Comparison of ENCODE assay signal across 10 cellular contexts in genomic region chr5:18113724-18114123, GRCh38.
DNase-seq lines count a peak whose midpoint lies in the region; ATAC-seq and TF ChIP-seq lines count a peak whose summit lies in the region.
"Had no signal": no experiment of that assay in that cellular context is flagged by ENCODE, and none has a peak within 500 bp of the region (broad histone marks: within the 10 kb centered on the region; RNA-seq: fewer than 3 reads in every experiment).

No MANE protein-coding gene starts in this region.

- TF ChIP-seq CTCF in HFFc6 (IDR thresholded peaks at IDR 0.05): peak; percentile 34; the same call in 1 of the 2 replicates
- TF ChIP-seq CTCF in osteocyte (IDR thresholded peaks at IDR 0.05): peak; percentile 78
- TF ChIP-seq CTCF in activated CD8-positive, alpha-beta T cell treated with anti-CD3 and anti-CD28 coated beads for 36 hours (IDR thresholded peaks at IDR 0.05): no peak

- H3K4me3 ChIP-seq in endocrine pancreas (ENCODE audit: control insufficient read depth, insufficient read depth, low read length): peak overlapping the region; percentile 45
- H3K4me3 ChIP-seq: stomach had no signal

- no peaks in the 10 kb centered on the region for H3K4me1 ChIP-seq in endocrine pancreas (ENCODE audit: control insufficient read depth, insufficient read depth, low read length)
- H3K4me1 ChIP-seq: stomach had no signal

- no peaks in the 10 kb centered on the region for H3K9me3 ChIP-seq in endocrine pancreas (ENCODE audit: control insufficient read depth, low read length)
- H3K9me3 ChIP-seq: stomach had no signal

- H3K4me1 Mint-ChIP-seq in HFFc6 (ENCODE audit: low read depth) (no peaks in the 10 kb centered on the region), osteocyte (ENCODE audit: unreplicated experiment) (peaks cover 5% of the 10 kb centered on the region)
- no peaks in the 10 kb centered on the region for H3K4me1 Mint-ChIP-seq in activated CD8-positive, alpha-beta T cell treated with anti-CD3 and anti-CD28 coated beads for 36 hours (ENCODE audit: low read depth)

- ATAC-seq in HG03097 (IDR thresholded peaks at IDR 0.05; ENCODE audit: low FRiP score, unreplicated experiment) (no peak), Right ventricle myocardium inferior (no peak), HG03342 (IDR thresholded peaks at IDR 0.05; ENCODE audit: unreplicated experiment) (no peak)
- ATAC-seq in activated CD8-positive, alpha-beta T cell treated with anti-CD3 and anti-CD28 coated beads for 36 hours: no peak

- H3K27me3 Mint-ChIP-seq in HFFc6 (ENCODE audit: insufficient read depth): no peaks in the 10 kb centered on the region
- H3K27me3 Mint-ChIP-seq in osteocyte (ENCODE audit: unreplicated experiment): peaks cover 9% of the 10 kb centered on the region
- no peaks in the 10 kb centered on the region for H3K27me3 Mint-ChIP-seq in activated CD8-positive, alpha-beta T cell treated with anti-CD3 and anti-CD28 coated beads for 36 hours

- no peaks in the 10 kb centered on the region for H3K27me3 ChIP-seq in endocrine pancreas (ENCODE audit: control insufficient read depth, insufficient read depth, low read length)
- H3K27me3 ChIP-seq: stomach had no signal

- H3K36me3 ChIP-seq in endocrine pancreas (ENCODE audit: control insufficient read depth, insufficient read depth, low read length): no peaks in the 10 kb centered on the region
- H3K36me3 ChIP-seq: stomach had no signal

- POLR2A ChIA-PET in activated CD8-positive, alpha-beta T cell treated with anti-CD3 and anti-CD28 coated beads for 36 hours (lab: Charles Lee): no interaction called here

- H3K9me3 Mint-ChIP-seq in HFFc6 (peaks cover 9% of the 10 kb centered on the region; the same call in 1 of the 2 replicates), osteocyte (ENCODE audit: unreplicated experiment) (no peaks in the 10 kb centered on the region)
- peaks cover 2% of the 10 kb centered on the region for H3K9me3 Mint-ChIP-seq in activated CD8-positive, alpha-beta T cell treated with anti-CD3 and anti-CD28 coated beads for 36 hours

- CTCF ChIA-PET in activated CD8-positive, alpha-beta T cell treated with anti-CD3 and anti-CD28 coated beads for 36 hours (lab: Charles Lee): no interaction called here

- intact Hi-C loops in activated CD8-positive, alpha-beta T cell treated with anti-CD3 and anti-CD28 coated beads for 36 hours (cut with micrococcal nuclease): no loop called here
- intact Hi-C loops in Right ventricle myocardium inferior (cut with DNase I): no loop called here

- no peaks in the 10 kb centered on the region for H3K36me3 Mint-ChIP-seq in HFFc6 (ENCODE audit: low read depth)
- no peaks in the 10 kb centered on the region for H3K36me3 Mint-ChIP-seq in osteocyte (ENCODE audit: unreplicated experiment)
- H3K36me3 Mint-ChIP-seq in activated CD8-positive, alpha-beta T cell treated with anti-CD3 and anti-CD28 coated beads for 36 hours (ENCODE audit: low read depth): no peaks in the 10 kb centered on the region

- H3K4me3 Mint-ChIP-seq in HFFc6 (no peak overlapping the region), osteocyte (ENCODE audit: unreplicated experiment) (no peak overlapping the region)
- no peak overlapping the region for H3K4me3 Mint-ChIP-seq in activated CD8-positive, alpha-beta T cell treated with anti-CD3 and anti-CD28 coated beads for 36 hours

- DNase-seq in HFFc6 (no peak), NCI-H774 (lab: John Stamatoyannopoulos, UW) (peak; percentile 34), osteocyte (ENCODE audit: extremely low spot score, unreplicated experiment) (no peak), Right ventricle myocardium inferior (ENCODE audit: missing footprints) (no peak)
- no peak for DNase-seq in activated CD8-positive, alpha-beta T cell treated with anti-CD3 and anti-CD28 coated beads for 36 hours
- DNase-seq: RPMI8226, stomach had no signal

- H3K9ac ChIP-seq in endocrine pancreas (ENCODE audit: control insufficient read depth, insufficient read depth, low read length): no peak overlapping the region

- H3K27ac Mint-ChIP-seq in HFFc6 (no peak overlapping the region), osteocyte (ENCODE audit: unreplicated experiment) (no peak overlapping the region)
- H3K27ac Mint-ChIP-seq in activated CD8-positive, alpha-beta T cell treated with anti-CD3 and anti-CD28 coated beads for 36 hours: no peak overlapping the region
